ENCODE assay signal across 10 cellular contexts in genomic region chr6:8499540-8499939, GRCh38.
DNase-seq lines count a peak whose midpoint lies in the region; ATAC-seq and TF ChIP-seq lines count a peak whose summit lies in the region.
"Had no signal": no experiment of that assay in that cellular context is flagged by ENCODE, and none has a peak within 500 bp of the region (broad histone marks: within the 10 kb centered on the region; RNA-seq: fewer than 3 reads in every experiment).

No MANE protein-coding gene starts in this region.

- H3K4me3 ChIP-seq in BJ (ENCODE audit: low read depth, low read length) (no peak overlapping the region), adipocyte (ENCODE audit: low read length) (no peak overlapping the region), liver (ENCODE audit: low read depth in 1 of 3, low read length in 3 of 3) (no peak overlapping the region), gastrocnemius medialis (no peak overlapping the region)
- H3K4me3 ChIP-seq: sigmoid colon had no signal

- in situ Hi-C loops in gastrocnemius medialis (cut with MboI; ENCODE audit: low sequenced_read_pairs in 4 of 4), result no loop called here

- 39% methylated on average over 1 of the region's 1 CpG for WGBS in liver

- POLR2A ChIA-PET in BJ (lab: Charles Lee), result no interaction called here

- peak; percentile 80 for TF ChIP-seq RAD21 in liver (IDR thresholded peaks at IDR 0.05)

- intact Hi-C loops in gastrocnemius medialis (cut with DNase I; ENCODE audit: low total_unique reads), result no loop called here

- CTCF ChIA-PET in BJ (lab: Yijun Ruan, JAX), result interaction anchor here (0.9 kb wide), 1 partner anchor 9 kb away, joined by 3 read pairs; no protein-coding TSS in a partner anchor

- DNase-seq in BJ (ENCODE audit: low read depth) (no peak), HT1080 (ENCODE audit: low read depth) (peak; percentile 3), adipocyte (ENCODE audit: low read depth) (peak; percentile 54), gastrocnemius medialis (no peak)
- DNase-seq in activated CD4-positive, CD25-positive, alpha-beta regulatory T cell treated with anti-CD3 and anti-CD28 coated beads, Interleukin-2, amount 50 U/mL, for 72 hours, result no peak
- DNase-seq: activated T-cell treated with anti-CD3 and anti-CD28 coated beads, Interleukin-2, amount 50 U/mL, for 1 hour; sigmoid colon had no signal

- no peak overlapping the region for H3K9ac ChIP-seq in adipocyte (ENCODE audit: low read length)
- H3K9ac ChIP-seq in liver (ENCODE audit: low read depth in 1 of 2, low read length in 2 of 2), result no peak overlapping the region

- TF ChIP-seq POLR2A in gastrocnemius medialis (IDR thresholded peaks at IDR 0.05), result no peak

- H3K36me3 ChIP-seq in BJ (ENCODE audit: control insufficient read depth, insufficient read depth, low read length) (no peaks in the 10 kb centered on the region), adipocyte (ENCODE audit: control insufficient read depth, insufficient read depth, low read length, severe bottlenecking) (no peaks in the 10 kb centered on the region), liver (ENCODE audit: control insufficient read depth in 4 of 4, insufficient read depth in 3 of 4, low read depth in 1 of 4, low read length in 3 of 4) (no peaks in the 10 kb centered on the region), gastrocnemius medialis (no peaks in the 10 kb centered on the region)
- H3K36me3 ChIP-seq: sigmoid colon had no signal

- H3K27me3 ChIP-seq in BJ (ENCODE audit: control insufficient read depth, insufficient read depth, low read length), result no peaks in the 10 kb centered on the region
- H3K27me3 ChIP-seq in adipocyte (replicated peaks; ENCODE audit: control insufficient read depth, insufficient read depth, low read length), result no peaks in the 10 kb centered on the region
- H3K27me3 ChIP-seq in liver (ENCODE audit: control insufficient read depth in 4 of 4, insufficient read depth in 4 of 4, low read length in 3 of 4), result no peaks in the 10 kb centered on the region
- no peaks in the 10 kb centered on the region for H3K27me3 ChIP-seq in gastrocnemius medialis
- H3K27me3 ChIP-seq: sigmoid colon had no signal

- no peak overlapping the region for H3K27ac ChIP-seq in liver (ENCODE audit: low read depth in 1 of 2, low read length in 2 of 2)
- H3K27ac ChIP-seq in gastrocnemius medialis, result no peak overlapping the region
- H3K27ac ChIP-seq: sigmoid colon had no signal

- TF ChIP-seq CTCF in BJ (IDR thresholded peaks at IDR 0.05; ENCODE audit: insufficient read depth, low read depth, low read length) (peak; percentile 42), liver (IDR thresholded peaks at IDR 0.05; ENCODE audit: low read depth, low read length, missing input control) (peak; percentile 45), gastrocnemius medialis (IDR thresholded peaks at IDR 0.05 in 4 of 5, conservative IDR thresholded peaks at IDR 0.05 in 1 of 5) (no peak)

- ATAC-seq in GM21526 (IDR thresholded peaks at IDR 0.05; ENCODE audit: low FRiP score, unreplicated experiment) (no peak), gastrocnemius medialis (no peak), HG03354 (IDR thresholded peaks at IDR 0.05; ENCODE audit: poor library complexity, severe bottlenecking, unreplicated experiment) (no peak)

- peaks cover 5% of the 10 kb centered on the region for H3K9me3 ChIP-seq in adipocyte (ENCODE audit: control insufficient read depth, low read length)
- peaks cover 0 to 5% (median 1%) of the 10 kb centered on the region in 4 donors for H3K9me3 ChIP-seq in liver (ENCODE audit: control insufficient read depth in 4 of 4, low read length in 3 of 4)
- H3K9me3 ChIP-seq in gastrocnemius medialis, result no peaks in the 10 kb centered on the region

- H3K4me1 ChIP-seq in adipocyte (ENCODE audit: control insufficient read depth, insufficient read depth, low read length), result no peaks in the 10 kb centered on the region
- H3K4me1 ChIP-seq in liver (ENCODE audit: control insufficient read depth in 4 of 4, insufficient read depth in 4 of 4, low read length in 3 of 4), result peaks cover 0 to 4% (median 0%) of the 10 kb centered on the region in 4 donors
- H3K4me1 ChIP-seq in gastrocnemius medialis, result no peaks in the 10 kb centered on the region
- H3K4me1 ChIP-seq: sigmoid colon had no signal

TF ChIP-seq in liver, 16 proteins besides CTCF, POLR2A, EP300 and RAD21:
- no peak for TF ChIP-seq FOXA1 (IDR thresholded peaks at IDR 0.05)
- no peak for TF ChIP-seq FOXA2 (IDR thresholded peaks at IDR 0.05)
- TF ChIP-seq ZBTB33 (IDR thresholded peaks at IDR 0.05), result no peak
- no peak for TF ChIP-seq ATF3 (IDR thresholded peaks at IDR 0.05)
- no peak for TF ChIP-seq MAX (IDR thresholded peaks at IDR 0.05)
- TF ChIP-seq JUND (IDR thresholded peaks at IDR 0.05), result no peak
- TF ChIP-seq GABPA (IDR thresholded peaks at IDR 0.05 in 1 of 2, conservative IDR thresholded peaks at IDR 0.05 in 1 of 2), result no peak
- TF ChIP-seq SP1 (IDR thresholded peaks at IDR 0.05), result no peak
- no peak for TF ChIP-seq TAF1 (conservative IDR thresholded peaks at IDR 0.05)
- TF ChIP-seq EGR1 (IDR thresholded peaks at IDR 0.05; ENCODE audit: low read depth in 2 of 2), result no peak
- no peak for TF ChIP-seq HNF4G (IDR thresholded peaks at IDR 0.05)
- no peak for TF ChIP-seq REST (IDR thresholded peaks at IDR 0.05)
- TF ChIP-seq YY1 (IDR thresholded peaks at IDR 0.05), result no peak
- TF ChIP-seq NR2F2 (IDR thresholded peaks at IDR 0.05), result no peak

Comparison
In these comparisons a context has a peak if more than half of its experiments do, and no peak if none do; other contexts are left out.
1. DNase-seq: peak in HT1080 (single experiment) and adipocyte (single experiment); none in BJ (single experiment), activated CD4-positive, CD25-positive, alpha-beta regulatory T cell treated with anti-CD3 and anti-CD28 coated beads, Interleukin-2, amount 50 U/mL, for 72 hours (single experiment) and gastrocnemius medialis (0 of 2).
2. CTCF ChIP-seq: peak in BJ (single experiment) and liver (single experiment); none in gastrocnemius medialis (0 of 5).